In the genomic region with DNA sequence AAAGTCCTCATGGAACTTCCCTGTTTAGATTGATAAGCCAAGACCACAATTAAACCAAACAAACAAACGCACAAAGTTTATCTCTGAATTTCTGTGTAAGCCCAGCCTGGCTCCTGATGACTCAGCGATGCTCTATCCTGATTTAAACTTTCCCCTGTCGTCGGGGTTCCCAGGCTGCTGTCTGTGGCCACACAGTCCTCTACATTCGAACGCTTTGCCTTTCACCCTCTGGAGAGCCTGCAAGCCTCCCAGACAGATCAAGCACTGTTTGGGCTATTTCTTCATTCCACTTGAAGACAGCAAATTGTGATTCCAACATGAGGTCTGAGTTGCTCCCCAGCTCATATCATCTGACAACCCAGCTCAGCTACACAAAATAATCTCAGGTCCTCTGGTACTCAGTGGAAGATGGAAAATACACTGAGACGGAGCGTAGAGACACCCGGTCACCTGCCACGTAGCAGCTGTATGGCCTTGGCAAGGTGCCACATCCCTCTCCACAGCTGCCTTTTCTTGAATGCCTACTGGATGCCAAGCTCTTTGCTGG, we compare ENCODE assay signal across 10 cellular contexts. TPM values are rescaled to one million over a fixed set of nuclear protein-coding genes. Genes with fewer than 3 reads are reported as not detected.
DNase-seq lines count a peak whose midpoint lies in the region; ATAC-seq and TF ChIP-seq lines count a peak whose summit lies in the region.
"Had no signal": no experiment of that assay in that cellular context is flagged by ENCODE, and none has a peak within 500 bp of the region (broad histone marks: within the 10 kb centered on the region; RNA-seq: fewer than 3 reads in every experiment).

No MANE protein-coding gene starts in this region.

- intact Hi-C loops in psoas muscle (cut with DNase I), result loop anchor here in 1 of 2 donors (10.0 kb wide), 1 partner anchor 670 kb away; a partner anchor contains a TSS

- TF ChIP-seq CTCF in psoas muscle (IDR thresholded peaks at IDR 0.05), result no peak
- TF ChIP-seq CTCF in foreskin fibroblast (IDR thresholded peaks at IDR 0.05; ENCODE audit: low read depth, low read length), result no peak

- H3K4me1 ChIP-seq in psoas muscle, result peaks cover 7% of the 10 kb centered on the region

- H3K27me3 ChIP-seq in psoas muscle (ENCODE audit: insufficient read depth in 3 of 3, low read length in 2 of 3), result no peaks in the 10 kb centered on the region
- H3K27me3 ChIP-seq: upper lobe of left lung had no signal

- no peaks in the 10 kb centered on the region for H3K9me3 ChIP-seq in psoas muscle
- H3K9me3 ChIP-seq: upper lobe of left lung had no signal

- peak overlapping the region; percentile 58 for H3K27ac ChIP-seq in psoas muscle

- H3K36me3 ChIP-seq in psoas muscle (ENCODE audit: insufficient read depth in 1 of 2, low read depth in 1 of 2), result peaks cover 3 to 17% of the 10 kb centered on the region in 2 donors

- peak; percentile 25 to 61 (median 44) for ATAC-seq in psoas muscle

- H3K4me3 ChIP-seq in psoas muscle, result no peak overlapping the region
- H3K4me3 ChIP-seq in foreskin fibroblast (ENCODE audit: low read depth in 1 of 2, low read length in 2 of 2), result no peak overlapping the region
- H3K4me3 ChIP-seq: upper lobe of left lung had no signal

- DNase-seq in DMS79 (lab: John Stamatoyannopoulos, UW), result peak; percentile 48
- DNase-seq in NCI-H345 treated with DMSO at 0.1 percent for 48 hours (lab: John Stamatoyannopoulos, UW; ENCODE audit: unreplicated experiment), result peak; percentile 69
- DNase-seq in dermis blood vessel endothelial cell, result peak; percentile 33
- DNase-seq in psoas muscle, result no peak
- DNase-seq in foreskin fibroblast, result no peak
- DNase-seq in activated CD4-positive, alpha-beta T cell treated with anti-CD3 and anti-CD28 coated beads, Interleukin-2, amount 50 U/mL, for 48 hours, result no peak
- no peak for DNase-seq in epidermal melanocyte (ENCODE audit: insufficient read length, low spot score)
- DNase-seq: activated CD4-positive, alpha-beta T cell treated with anti-CD3 and anti-CD28 coated beads for 1 hour; activated naive CD4-positive, alpha-beta T cell treated with anti-CD3 and anti-CD28 coated beads for 36 hours; upper lobe of left lung had no signal

- 30 to 46% (median 32%) methylated on average over 10 of the region's 10 CpGs for WGBS in psoas muscle, 3 donors

RNA-seq across cellular contexts. Expression of a gene that starts 51.2 kb away (rescaled TPM):
- total RNA-seq in dermis blood vessel endothelial cell (33.7 and 40.5 TPM in 2 replicates), psoas muscle (10 to 100 TPM in 3 of 4 donors, 1 to 10 TPM in 1; 9.5 to 16.8 (median 10.9) TPM)
- polyA plus RNA-seq in psoas muscle, result 1 to 10 TPM; 3.8 to 5.1 (median 4.9) TPM

Comparison
In these comparisons a context has a peak if more than half of its experiments do, and no peak if none do; other contexts are left out.
1. DNase-seq: peak in DMS79 (single experiment), NCI-H345 treated with DMSO at 0.1 percent for 48 hours (single experiment) and dermis blood vessel endothelial cell (single experiment); none in psoas muscle (0 of 2), foreskin fibroblast (0 of 2), activated CD4-positive, alpha-beta T cell treated with anti-CD3 and anti-CD28 coated beads, Interleukin-2, amount 50 U/mL, for 48 hours (0 of 2) and epidermal melanocyte (single experiment).